ENCODE assay signal across 19 cellular contexts in the genomic region with DNA sequence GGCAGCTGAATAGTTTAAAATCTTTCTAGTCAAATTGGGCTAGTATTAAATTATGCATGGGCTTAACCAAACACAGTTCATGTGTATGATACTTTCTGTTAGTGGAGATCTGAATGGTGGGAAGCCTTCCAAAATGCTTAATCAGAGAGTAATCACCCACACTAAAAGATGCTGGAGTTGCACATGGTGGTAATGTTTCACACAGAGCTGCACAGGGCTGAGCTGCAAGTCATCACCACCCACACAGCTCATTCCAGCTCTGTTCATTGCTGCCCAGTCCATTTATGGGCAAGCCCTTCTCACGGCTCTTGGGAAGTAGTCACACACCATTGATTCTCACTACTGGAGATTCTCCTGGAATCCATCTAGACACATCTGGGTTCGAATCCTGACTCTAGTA.
DNase-seq lines count a peak whose midpoint lies in the region; ATAC-seq and TF ChIP-seq lines count a peak whose summit lies in the region.
"Had no signal": no experiment of that assay in that cellular context is flagged by ENCODE, and none has a peak within 500 bp of the region (broad histone marks: within the 10 kb centered on the region; RNA-seq: fewer than 3 reads in every experiment).

No MANE protein-coding gene starts in this region.

- no peak overlapping the region for H3K27ac Mint-ChIP-seq in activated CD8-positive, alpha-beta memory T cell treated with anti-CD3 and anti-CD28 coated beads, Interleukin-2, amount 10 ng/mL, durations not matched to agents 7 days and 5 days
- H3K27ac Mint-ChIP-seq: activated naive CD4-positive, alpha-beta T cell treated with anti-CD3 and anti-CD28 coated beads, Interleukin-2, amount 50 U/mL, for 72 hours; endodermal cell; immature natural killer cell; memory B cell; natural killer cell; progenitor cell of endocrine pancreas had no signal

- intact Hi-C loops in left lung (cut with DNase I): no loop called here

- H3K27me3 ChIP-seq in MG63: no peaks in the 10 kb centered on the region; the same call in 1 of the 2 replicates
- H3K27me3 ChIP-seq in left lung: no peaks in the 10 kb centered on the region
- no peaks in the 10 kb centered on the region for H3K27me3 ChIP-seq in Peyer's patch

- no peak overlapping the region for H3K4me3 Mint-ChIP-seq in activated CD8-positive, alpha-beta memory T cell treated with anti-CD3 and anti-CD28 coated beads, Interleukin-2, amount 10 ng/mL, durations not matched to agents 7 days and 5 days
- H3K4me3 Mint-ChIP-seq: endodermal cell, immature natural killer cell, memory B cell, natural killer cell had no signal

- peak; percentile 43 for ATAC-seq in left lung
- no peak for ATAC-seq in activated CD8-positive, alpha-beta memory T cell treated with anti-CD3 and anti-CD28 coated beads, Interleukin-2, amount 10 ng/mL, durations not matched to agents 7 days and 5 days
- ATAC-seq: activated naive CD4-positive, alpha-beta T cell treated with anti-CD3 and anti-CD28 coated beads, Interleukin-2, amount 50 U/mL, for 72 hours; natural killer cell had no signal

- no peaks in the 10 kb centered on the region for H3K36me3 Mint-ChIP-seq in activated CD8-positive, alpha-beta memory T cell treated with anti-CD3 and anti-CD28 coated beads, Interleukin-2, amount 10 ng/mL, durations not matched to agents 7 days and 5 days
- H3K36me3 Mint-ChIP-seq: activated naive CD4-positive, alpha-beta T cell treated with anti-CD3 and anti-CD28 coated beads, Interleukin-2, amount 50 U/mL, for 72 hours; immature natural killer cell; memory B cell; natural killer cell had no signal

- H3K9me3 ChIP-seq in MG63: no peaks in the 10 kb centered on the region
- no peaks in the 10 kb centered on the region for H3K9me3 ChIP-seq in left lung
- no peaks in the 10 kb centered on the region for H3K9me3 ChIP-seq in Peyer's patch

- no peaks in the 10 kb centered on the region for H3K9me3 Mint-ChIP-seq in activated CD8-positive, alpha-beta memory T cell treated with anti-CD3 and anti-CD28 coated beads, Interleukin-2, amount 10 ng/mL, durations not matched to agents 7 days and 5 days (ENCODE audit: low read depth)
- H3K9me3 Mint-ChIP-seq: activated naive CD4-positive, alpha-beta T cell treated with anti-CD3 and anti-CD28 coated beads, Interleukin-2, amount 50 U/mL, for 72 hours; endodermal cell; memory B cell had no signal

- H3K4me1 ChIP-seq in left lung (no peaks in the 10 kb centered on the region), Peyer's patch (no peaks in the 10 kb centered on the region)

- no peaks in the 10 kb centered on the region for H3K4me1 Mint-ChIP-seq in activated CD8-positive, alpha-beta memory T cell treated with anti-CD3 and anti-CD28 coated beads, Interleukin-2, amount 10 ng/mL, durations not matched to agents 7 days and 5 days
- H3K4me1 Mint-ChIP-seq: immature natural killer cell, memory B cell, natural killer cell had no signal

- TF ChIP-seq CTCF in choroid plexus epithelial cell (conservative IDR thresholded peaks at IDR 0.05; ENCODE audit: low read depth, low read length): no peak
- TF ChIP-seq CTCF in left lung (IDR thresholded peaks at IDR 0.05): no peak
- TF ChIP-seq CTCF in Peyer's patch (IDR thresholded peaks at IDR 0.05): no peak

- H3K4me3 ChIP-seq in MG63 (no peak overlapping the region), choroid plexus epithelial cell (ENCODE audit: low read depth, low read length) (no peak overlapping the region), left lung (no peak overlapping the region), Peyer's patch (no peak overlapping the region)

- H3K36me3 ChIP-seq in MG63 (no peaks in the 10 kb centered on the region), left lung (no peaks in the 10 kb centered on the region), Peyer's patch (no peaks in the 10 kb centered on the region)

- no peaks in the 10 kb centered on the region for H3K27me3 Mint-ChIP-seq in activated CD8-positive, alpha-beta memory T cell treated with anti-CD3 and anti-CD28 coated beads, Interleukin-2, amount 10 ng/mL, durations not matched to agents 7 days and 5 days
- H3K27me3 Mint-ChIP-seq: memory B cell, progenitor cell of endocrine pancreas had no signal

- TF ChIP-seq POLR2A in Peyer's patch (IDR thresholded peaks at IDR 0.05): no peak

- peak; percentile 12 for DNase-seq in Ammon's horn (ENCODE audit: low spot score)
- DNase-seq in MG63: peak; percentile 57
- DNase-seq in choroid plexus epithelial cell (ENCODE audit: low read depth): peak; percentile 3
- no peak for DNase-seq in left lung
- no peak for DNase-seq in NCI-H1105 treated with DMSO at 0.1 percent for 48 hours (lab: John Stamatoyannopoulos, UW)
- DNase-seq in NCI-H1436 treated with DMSO at 0.1 percent for 48 hours (lab: John Stamatoyannopoulos, UW): no peak
- DNase-seq in Peyer's patch: no peak
- DNase-seq in activated CD8-positive, alpha-beta memory T cell treated with anti-CD3 and anti-CD28 coated beads, Interleukin-2, amount 10 ng/mL, durations not matched to agents 7 days and 5 days: no peak
- DNase-seq: activated T-cell treated with anti-CD3 and anti-CD28 coated beads, Interleukin-2, amount 50 U/mL, for 1 hour; Calu3; endodermal cell; immature natural killer cell; natural killer cell; NCI-H187 treated with DMSO at 0.1 percent for 48 hours; NCI-H526; OCI-M1 had no signal

- CTCF ChIA-PET in activated CD8-positive, alpha-beta memory T cell treated with anti-CD3 and anti-CD28 coated beads, Interleukin-2, amount 10 ng/mL, durations not matched to agents 7 days and 5 days (lab: Charles Lee): no interaction called here

- H3K27ac ChIP-seq in left lung (no peak overlapping the region), Peyer's patch (no peak overlapping the region)

Comparison
In these comparisons a context has a peak if more than half of its experiments do, and no peak if none do; other contexts are left out.
1. DNase-seq: peak in Ammon's horn (single experiment), MG63 (single experiment) and choroid plexus epithelial cell (single experiment); none in left lung (0 of 2), NCI-H1105 treated with DMSO at 0.1 percent for 48 hours (single experiment), NCI-H1436 treated with DMSO at 0.1 percent for 48 hours (single experiment), Peyer's patch (0 of 3) and activated CD8-positive, alpha-beta memory T cell treated with anti-CD3 and anti-CD28 coated beads, Interleukin-2, amount 10 ng/mL, durations not matched to agents 7 days and 5 days (single experiment).